Comparison of ENCODE assay signal across 9 cellular contexts in the genomic region with DNA sequence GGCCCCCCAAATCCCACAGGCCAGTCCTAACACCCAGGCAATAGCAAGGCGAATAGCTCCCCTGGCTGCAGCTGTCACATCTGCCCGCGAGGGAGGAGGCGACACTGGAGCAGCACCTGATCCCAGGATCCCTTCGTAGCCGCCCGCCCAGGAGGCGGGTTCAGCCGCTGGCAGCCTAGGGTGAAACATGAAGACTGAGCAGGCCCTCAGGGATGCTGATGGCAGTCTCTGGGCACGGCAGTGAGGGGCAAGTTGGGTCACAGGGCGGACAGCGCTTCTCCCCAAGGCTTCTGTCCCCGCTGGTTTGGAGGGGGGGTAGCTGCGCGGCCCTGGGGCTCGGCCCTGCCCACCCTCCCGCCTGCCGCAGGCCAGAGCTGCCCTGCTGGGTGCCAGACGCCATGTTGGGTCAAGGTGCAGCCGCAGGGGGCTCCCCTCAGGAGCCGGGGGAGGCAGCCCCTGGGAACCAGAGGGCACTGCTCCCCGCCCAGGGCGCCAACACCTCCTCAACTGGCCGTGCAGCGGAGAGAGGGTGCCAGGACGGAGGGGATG. TPM values are rescaled to one million over a fixed set of nuclear protein-coding genes. Genes with fewer than 3 reads are reported as not detected.
DNase-seq lines count a peak whose midpoint lies in the region; ATAC-seq, FAIRE-seq and TF ChIP-seq lines count a peak whose summit lies in the region.
"Had no signal": no experiment of that assay in that cellular context is flagged by ENCODE, and none has a peak within 500 bp of the region (broad histone marks: within the 10 kb centered on the region; RNA-seq: fewer than 3 reads in every experiment).

No MANE protein-coding gene starts in this region.

- H2BK120ac ChIP-seq in H1 (replicated peaks; ENCODE audit: low read depth, low read length) = no peak overlapping the region

- peak in 1 of 3 experiments; percentile 12; a peak in 2 of 4 replicates for TF ChIP-seq CTCF in H1 (IDR thresholded peaks at IDR 0.05; ENCODE audit: control extremely low read depth in 1 of 3, insufficient read depth in 1 of 3, low read depth in 1 of 3, low read length in 3 of 3)
- no peak for TF ChIP-seq CTCF in foreskin keratinocyte (conservative IDR thresholded peaks at IDR 0.05)

- in situ Hi-C loops in GM23248 (cut with MboI) = no loop called here

- H3K23me2 ChIP-seq in H1 (ENCODE audit: low read depth, low read length) = peaks cover 9% of the 10 kb centered on the region; the same call in 1 of the 2 replicates

- no peak overlapping the region; the same call in 1 of the 2 replicates for H4K8ac ChIP-seq in H1 (ENCODE audit: extremely low read depth, insufficient read depth, low read length)

- H3K9ac ChIP-seq in GM23248 = no peak overlapping the region
- no peak overlapping the region for H3K9ac ChIP-seq in H1 (replicated peaks in 1 of 4; ENCODE audit: extremely low read depth in 1 of 4, low read depth in 3 of 4, low read length in 3 of 4)

- H3K18ac ChIP-seq in H1 (ENCODE audit: extremely low read depth, low read length) = peak overlapping the region; percentile 60; the same call in 1 of the 2 replicates

- no peaks in the 10 kb centered on the region; the same call in 1 of the 2 replicates for H3K79me2 ChIP-seq in GM23248 (ENCODE audit: insufficient read depth)
- H3K79me2 ChIP-seq in H1 (ENCODE audit: control insufficient read depth in 1 of 2, insufficient read depth in 2 of 2, low read length in 2 of 2) = peaks cover 0 to 4% of the 10 kb centered on the region in 2 experiments; a peak in 1 of 4 replicates

- no peak overlapping the region for H3K4ac ChIP-seq in H1 (replicated peaks; ENCODE audit: insufficient read length, low read depth, low read length)

- H3K27ac ChIP-seq in GM23248 = no peak overlapping the region
- H3K27ac ChIP-seq in H1 (ENCODE audit: low read depth, low read length) = no peak overlapping the region
- no peak overlapping the region for H3K27ac ChIP-seq in foreskin keratinocyte

- no peak overlapping the region for H2AK5ac ChIP-seq in H1 (ENCODE audit: low read depth, low read length)

- H3K4me1 ChIP-seq in GM23248 (ENCODE audit: insufficient read depth) = no peaks in the 10 kb centered on the region
- peaks cover 8 to 39% (median 25%) of the 10 kb centered on the region in 4 experiments for H3K4me1 ChIP-seq in H1 (replicated peaks in 1 of 4; ENCODE audit: control insufficient read depth in 3 of 4, insufficient read depth in 4 of 4, low read length in 3 of 4)
- H3K4me1 ChIP-seq in foreskin keratinocyte = no peaks in the 10 kb centered on the region

- WGBS in GM23248 (ENCODE audit: low coverage in 1 of 2, low lambda C conversion rate in 2 of 2, missing lambda C conversion rate in 2 of 2), 2 experiments = 51 to 58% methylated on average over 25 to 26 of the region's 26 CpGs
- 28% methylated on average over 20 of the region's 26 CpGs; no CpG with 5 or more reads in 1 of the 2 experiments for WGBS in H1 (ENCODE audit: extremely low coverage in 1 of 2, insufficient coverage in 1 of 2, insufficient read length in 1 of 2, insufficient replicate concordance in 2 of 2, low coverage in 1 of 2, low lambda C conversion rate in 2 of 2, missing lambda C conversion rate in 1 of 2), 2 experiments

- H3K79me1 ChIP-seq in H1 (ENCODE audit: low read depth, low read length) = peaks cover 3% of the 10 kb centered on the region; the same call in 1 of the 2 replicates

- H3K4me2 ChIP-seq in GM23248 (ENCODE audit: unreplicated experiment) (peak overlapping the region; percentile 68), H1 (ENCODE audit: insufficient read depth in 1 of 2, low read depth in 2 of 2, low read length in 2 of 2) (peak overlapping the region; percentile 72 to 76)

- H3K23ac ChIP-seq in H1 (ENCODE audit: insufficient read length) = no peak overlapping the region

- CTCF ChIA-PET in H1 (lab: Charles Lee; ENCODE audit: partially characterized antibody) = interaction anchor here (0.7 to 11.4 kb wide), 16 partner anchors 8 to 140 kb away, joined by 3 to 178 read pairs (median 4); no protein-coding TSS in a partner anchor

- H3K14ac ChIP-seq in H1 (ENCODE audit: insufficient read length) = no peak overlapping the region

- POLR2A ChIA-PET in H1 (lab: Charles Lee; ENCODE audit: partially characterized antibody) = interaction anchor here (0.8 to 2.2 kb wide), 10 partner anchors 9 to 88 kb away, joined by 3 to 9 read pairs (median 3); no protein-coding TSS in a partner anchor

- peak; percentile 17 to 47; a peak in 3 of 4 replicates for TF ChIP-seq RAD21 in H1 (IDR thresholded peaks at IDR 0.05 in 1 of 2, conservative IDR thresholded peaks at IDR 0.05 in 1 of 2; ENCODE audit: low read depth in 2 of 2, low read length in 2 of 2)

- H3K56ac ChIP-seq in H1 (replicated peaks; ENCODE audit: insufficient read length, low read depth, low read length) = no peak overlapping the region

- no peak overlapping the region for H3K27ac Mint-ChIP-seq in natural killer cell treated with Interleukin-12 subunit alpha and Interleukin-12 subunit beta and Interleukin-15 and Interleukin-18, amount 100 ng/mL, for 72 hours

- H3K36me3 ChIP-seq in GM23248 (ENCODE audit: low read depth) (no peaks in the 10 kb centered on the region), H1 (ENCODE audit: control insufficient read depth in 2 of 4, insufficient read depth in 4 of 4, low read length in 3 of 4) (no peaks in the 10 kb centered on the region)

- H2BK12ac ChIP-seq in H1 (ENCODE audit: low read depth, low read length) = no peak overlapping the region

- H3K9me3 Mint-ChIP-seq in natural killer cell treated with Interleukin-12 subunit alpha and Interleukin-12 subunit beta and Interleukin-15 and Interleukin-18, amount 100 ng/mL, for 72 hours = no peaks in the 10 kb centered on the region

- H3K4me1 Mint-ChIP-seq in natural killer cell treated with Interleukin-12 subunit alpha and Interleukin-12 subunit beta and Interleukin-15 and Interleukin-18, amount 100 ng/mL, for 72 hours (ENCODE audit: low read depth in 2 of 2) = peaks cover 14 to 23% of the 10 kb centered on the region in 2 donors

- TF ChIP-seq POLR2A in H1 (IDR thresholded peaks at IDR 0.05; ENCODE audit: control extremely low read depth in 1 of 2, low read depth in 2 of 2, low read length in 2 of 2) = no peak

- TF ChIP-seq EP300 in H1 (IDR thresholded peaks at IDR 0.05; ENCODE audit: borderline replicate concordance in 1 of 2, low read depth in 2 of 2, low read length in 2 of 2) = no peak

- no peaks in the 10 kb centered on the region for H4K20me1 ChIP-seq in GM23248 (ENCODE audit: insufficient read depth)
- peaks cover 3 to 11% of the 10 kb centered on the region in 2 experiments for H4K20me1 ChIP-seq in H1 (replicated peaks in 1 of 2; ENCODE audit: control insufficient read depth in 1 of 2, insufficient read depth in 2 of 2, low read length in 2 of 2)

- no peak overlapping the region for H2BK20ac ChIP-seq in H1 (ENCODE audit: low read length)

- H3K9me3 ChIP-seq in GM23248 (ENCODE audit: low read depth) = no peaks in the 10 kb centered on the region
- H3K9me3 ChIP-seq in H1 (ENCODE audit: insufficient read depth in 2 of 2, low read depth in 1 of 2, low read length in 1 of 2) = no peaks in the 10 kb centered on the region

- H3K27me3 ChIP-seq in GM23248 (replicated peaks; ENCODE audit: insufficient read depth) (no peaks in the 10 kb centered on the region), H1 (replicated peaks in 1 of 4; ENCODE audit: control insufficient read depth in 3 of 4, extremely low read depth in 1 of 4, insufficient read depth in 3 of 4, low read length in 3 of 4) (peaks cover 0 to 18% (median 12%) of the 10 kb centered on the region in 4 experiments; a peak in 6 of 7 replicates), foreskin keratinocyte (no peaks in the 10 kb centered on the region)

- no peak overlapping the region for H4K5ac ChIP-seq in H1 (ENCODE audit: insufficient read length, low read depth, low read length)

- H3F3A ChIP-seq in GM23248 (ENCODE audit: insufficient read depth) = no peaks in the 10 kb centered on the region

- no peak overlapping the region for H2BK15ac ChIP-seq in H1 (ENCODE audit: low read length)

- H3K36me3 Mint-ChIP-seq in natural killer cell treated with Interleukin-12 subunit alpha and Interleukin-12 subunit beta and Interleukin-15 and Interleukin-18, amount 100 ng/mL, for 72 hours = no peaks in the 10 kb centered on the region

- peak overlapping the region; percentile 41 for H3K4me3 Mint-ChIP-seq in natural killer cell treated with Interleukin-12 subunit alpha and Interleukin-12 subunit beta and Interleukin-15 and Interleukin-18, amount 100 ng/mL, for 72 hours

- no peak overlapping the region for H4K91ac ChIP-seq in H1 (replicated peaks; ENCODE audit: insufficient read length, low read length)

- peak overlapping the region; percentile 44; the same call in 1 of the 2 replicates for H2AFZ ChIP-seq in GM23248
- H2AFZ ChIP-seq in H1 (ENCODE audit: low read length) = no peak overlapping the region

- no peak overlapping the region for H2BK5ac ChIP-seq in H1 (ENCODE audit: low read depth, low read length)

- no peak for FAIRE-seq in H1 (lab: Jason Lieb, UNC)

- H3K4me3 ChIP-seq in GM23248 (peak overlapping the region; percentile 68), H1 (ENCODE audit: extremely low read depth in 1 of 4, insufficient read depth in 2 of 4, low read depth in 3 of 4, low read length in 4 of 4) (peak overlapping the region; percentile 38 to 68 (median 48); a peak in 7 of 8 replicates)

- no peaks in the 10 kb centered on the region for H3K27me3 Mint-ChIP-seq in natural killer cell treated with Interleukin-12 subunit alpha and Interleukin-12 subunit beta and Interleukin-15 and Interleukin-18, amount 100 ng/mL, for 72 hours

- ATAC-seq in natural killer cell treated with Interleukin-12 subunit alpha and Interleukin-12 subunit beta and Interleukin-15 and Interleukin-18, amount 100 ng/mL, for 72 hours = no peak
- ATAC-seq in GM18858 (IDR thresholded peaks at IDR 0.05; ENCODE audit: unreplicated experiment) (no peak), foreskin keratinocyte (no peak)
- ATAC-seq: Panc1 had no signal

- H3K9me2 ChIP-seq in GM23248 (ENCODE audit: insufficient read depth) = no peaks in the 10 kb centered on the region

- no peak for DNase-seq in GM23248
- DNase-seq in NCI-H748 (lab: John Stamatoyannopoulos, UW; ENCODE audit: unreplicated experiment) = peak; percentile 76
- peak in 1 of 2 experiments; percentile 67 for DNase-seq in H1 (ENCODE audit: low read depth in 1 of 2, low spot score in 2 of 2)
- no peak for DNase-seq in natural killer cell treated with Interleukin-12 subunit alpha and Interleukin-12 subunit beta and Interleukin-15 and Interleukin-18, amount 100 ng/mL, for 72 hours (ENCODE audit: low spot score)
- DNase-seq in foreskin keratinocyte = no peak
- no peak for DNase-seq in GM03348 (ENCODE audit: low spot score)
- no peak for DNase-seq in medulla oblongata (ENCODE audit: extremely low spot score)

RNA-seq across cellular contexts. Expression of a gene that starts 1.9 kb away (rescaled TPM):
- 7.1 and 18.4 TPM in 2 replicates for total RNA-seq in GM23248 (2014; rRNA removed; shearing (Covaris generic))
- polyA plus RNA-seq in GM23248 (2016; fragmentation: Nextera tagmentation; extraction: Ambion mirVana) (2.5 TPM in 2 replicates), H1 (2011; rRNA removed) (33.6 and 50.8 TPM in 2 replicates), foreskin keratinocyte (3.0 and 3.2 TPM in 2 replicates)
- 162 and 178 TPM in 2 replicates for total RNA-seq in H1 (2021; fragmentation: NEBNext Ultra II Directional; extraction: Animal tissue kit (Norgen Biotek cat#: 25700))
- 36.6 TPM for polyA plus RNA-seq in H1 (2011; cell fraction: cytosol; rRNA removed)
- polyA plus RNA-seq in H1 (2011; cell fraction: nucleus; rRNA removed) = 120 TPM
- polyA plus RNA-seq in H1 (2012, experiment 1 of 2) = 95.4 to 118 TPM (median 100 TPM) in 4 replicates
- 19.1 TPM for polyA plus RNA-seq in H1 (2012, experiment 2 of 2)
- polyA plus RNA-seq in H1 (2013, experiment 1 of 2) = 58.9 TPM
- polyA plus RNA-seq in H1 (2013, experiment 2 of 2) = 54.4 TPM
- polyA minus RNA-seq in H1 (2011; rRNA and poly(A)+ RNA removed) = 80.2 and 102 TPM in 2 replicates
- polyA minus RNA-seq in H1 (2011; cell fraction: cytosol; rRNA and poly(A)+ RNA removed) = 99.8 TPM
- 85.2 TPM for polyA minus RNA-seq in H1 (2011; cell fraction: nucleus; rRNA and poly(A)+ RNA removed)
- total RNA-seq in natural killer cell treated with Interleukin-12 subunit alpha and Interleukin-12 subunit beta and Interleukin-15 and Interleukin-18, amount 100 ng/mL, for 72 hours = 10 to 100 TPM in 1 of 2 donors, 1 to 10 TPM in 1; 8.9 to 32.2 TPM
- 6.6 and 8.0 TPM in 2 replicates for total RNA-seq in foreskin keratinocyte
